13 cellular contexts compared by ENCODE assay signal in genomic region chr19:29381353-29382203, GRCh38.
"Had no signal": no experiment of that assay in that cellular context is flagged by ENCODE, and none has a peak within 500 bp of the region (broad histone marks: within the 10 kb centered on the region; RNA-seq: fewer than 3 reads in every experiment).

No MANE protein-coding gene starts in this region.

- H3K9me3 ChIP-seq: body of pancreas, gastroesophageal sphincter, heart right ventricle, left lung, neutrophil had no signal

- ATAC-seq: activated T-cell treated with anti-CD3 and anti-CD28 coated beads, Interleukin-2, amount 50 U/mL, for 72 hours; body of pancreas; gastroesophageal sphincter; heart right ventricle; left lung; naive thymus-derived CD8-positive, alpha-beta T cell; right cardiac atrium had no signal

- DNase-seq: activated CD4-positive, alpha-beta memory T cell treated with anti-CD3 and anti-CD28 coated beads, Interleukin-2, amount 10 ng/mL, durations not matched to agents 7 days and 5 days; activated naive CD8-positive, alpha-beta T cell treated with anti-CD3 and anti-CD28 coated beads for 36 hours; activated T-cell treated with anti-CD3 and anti-CD28 coated beads, Interleukin-2, amount 50 U/mL, for 72 hours; amygdala; body of pancreas; erythroblast; heart right ventricle; left lung; right cardiac atrium; WERI-Rb-1 had no signal

- H3K27me3 ChIP-seq: body of pancreas had no signal

- H3K4me3 ChIP-seq: body of pancreas, gastroesophageal sphincter, heart right ventricle, left lung had no signal

- H3K27ac ChIP-seq: body of pancreas, gastroesophageal sphincter, heart right ventricle, left lung, neutrophil, WERI-Rb-1 had no signal

- H3K4me1 ChIP-seq: body of pancreas, gastroesophageal sphincter, heart right ventricle, left lung had no signal

- H3K36me3 ChIP-seq: gastroesophageal sphincter, heart right ventricle, left lung, neutrophil, WERI-Rb-1 had no signal
